ENCODE assay signal across 10 cellular contexts in genomic region chr1:244672961-244673695, GRCh38. TPM values are rescaled to one million over a fixed set of nuclear protein-coding genes. Genes with fewer than 3 reads are reported as not detected.
DNase-seq lines count a peak whose midpoint lies in the region; ATAC-seq, FAIRE-seq and TF ChIP-seq lines count a peak whose summit lies in the region.
"Had no signal": no experiment of that assay in that cellular context is flagged by ENCODE, and none has a peak within 500 bp of the region (broad histone marks: within the 10 kb centered on the region; RNA-seq: fewer than 3 reads in every experiment).

No MANE protein-coding gene starts in this region.

- H3K4ac ChIP-seq in mesendoderm (ENCODE audit: low read depth, low read length) = no peak overlapping the region

- H3K27ac ChIP-seq in mesendoderm (ENCODE audit: low read depth, low read length) (no peak overlapping the region), upper lobe of right lung (peak overlapping the region; percentile 48), small intestine (ENCODE audit: low read depth in 1 of 2, low read length in 1 of 2) (no peak overlapping the region)

- peaks cover 9% of the 10 kb centered on the region for H3K79me2 ChIP-seq in mesendoderm (ENCODE audit: control insufficient read depth, insufficient read depth, low read length)

- H3K27me3 ChIP-seq in mesendoderm (ENCODE audit: insufficient read depth, low read length, poor library complexity) (no peaks in the 10 kb centered on the region), upper lobe of right lung (no peaks in the 10 kb centered on the region), small intestine (ENCODE audit: control insufficient read depth in 2 of 2, insufficient read depth in 2 of 2, low read length in 2 of 2) (no peaks in the 10 kb centered on the region)

- no peak overlapping the region for H3K56ac ChIP-seq in mesendoderm (ENCODE audit: low read length)

- DNase-seq in NCI-H2227 (lab: John Stamatoyannopoulos, UW; ENCODE audit: unreplicated experiment) = peak; percentile 6
- no peak for DNase-seq in NCI-H2227 treated with DMSO at 0.1 percent for 48 hours (lab: John Stamatoyannopoulos, UW)
- no peak for DNase-seq in mesendoderm
- DNase-seq in upper lobe of right lung = no peak
- no peak for DNase-seq in small intestine
- no peak for DNase-seq in RPMI8226
- DNase-seq in NK-92 treated with Interleukin-12 subunit alpha and Interleukin-12 subunit beta, amount 100 ng/mL, for 24 hours (lab: John Stamatoyannopoulos, UW) = no peak
- DNase-seq: 8988T, NCI-H1417 treated with DMSO at 0.1 percent for 48 hours had no signal

- H2BK5ac ChIP-seq in mesendoderm (ENCODE audit: low read length) = no peak overlapping the region

- no peak overlapping the region for H3K23ac ChIP-seq in mesendoderm (ENCODE audit: low read length)

- no peak overlapping the region for H3K4me2 ChIP-seq in mesendoderm (ENCODE audit: low read length)

- H3K36me3 ChIP-seq in mesendoderm (ENCODE audit: control insufficient read depth, insufficient read depth, low read length) (no peaks in the 10 kb centered on the region), upper lobe of right lung (no peaks in the 10 kb centered on the region), small intestine (ENCODE audit: control insufficient read depth in 2 of 2, insufficient read depth in 2 of 2, low read length in 2 of 2) (peaks cover 0 to 3% of the 10 kb centered on the region in 2 donors)

- no peak overlapping the region for H3K18ac ChIP-seq in mesendoderm (ENCODE audit: low read length)

- ATAC-seq in upper lobe of right lung = no peak

- peak overlapping the region; percentile 71 for H4K5ac ChIP-seq in mesendoderm (ENCODE audit: low read length)

- FAIRE-seq in endometrium (lab: Jason Lieb, UNC) (peak; percentile 97), small intestine (lab: Jason Lieb, UNC) (no peak)

- no peaks in the 10 kb centered on the region for H3K4me1 ChIP-seq in mesendoderm (ENCODE audit: control insufficient read depth, low read depth, low read length)
- H3K4me1 ChIP-seq in upper lobe of right lung = peaks cover 6% of the 10 kb centered on the region
- no peaks in the 10 kb centered on the region for H3K4me1 ChIP-seq in small intestine (ENCODE audit: control insufficient read depth in 2 of 2, insufficient read depth in 1 of 2, low read depth in 1 of 2, low read length in 1 of 2)

- H2AK5ac ChIP-seq in mesendoderm (ENCODE audit: low read length) = no peak overlapping the region

- no peak overlapping the region for H2BK15ac ChIP-seq in mesendoderm (replicated peaks; ENCODE audit: low read depth)

- WGBS in mesendoderm (ENCODE audit: extremely low coverage, insufficient coverage, low lambda C conversion rate) = no CpG with 5 or more reads among the region's 4 CpGs
- 43 to 53% (median 52%) methylated on average over 4 of the region's 4 CpGs for WGBS in small intestine, 3 donors

- no peak overlapping the region for H2BK120ac ChIP-seq in mesendoderm (ENCODE audit: low read depth, low read length)

- H3K9me3 ChIP-seq in upper lobe of right lung (no peaks in the 10 kb centered on the region), small intestine (ENCODE audit: control insufficient read depth, low read depth) (no peaks in the 10 kb centered on the region)

- H3K4me3 ChIP-seq in mesendoderm (ENCODE audit: low read length) (no peak overlapping the region), upper lobe of right lung (peak overlapping the region; percentile 0), small intestine (ENCODE audit: low read depth in 1 of 2, low read length in 2 of 2) (no peak overlapping the region)

- peaks cover 7% of the 10 kb centered on the region for H3K79me1 ChIP-seq in mesendoderm (ENCODE audit: low read length)

- intact Hi-C loops in upper lobe of right lung (cut with DNase I) = no loop called here

- no peak overlapping the region for H4K8ac ChIP-seq in mesendoderm (ENCODE audit: low read depth, low read length)

- no peak for TF ChIP-seq CTCF in upper lobe of right lung (IDR thresholded peaks at IDR 0.05)

- no peak overlapping the region for H3K9ac ChIP-seq in mesendoderm (ENCODE audit: low read length)

RNA-seq across cellular contexts. Expression of gene DESI2, which starts 20.2 kb away (rescaled TPM):
- polyA plus RNA-seq in mesendoderm (2013, experiment 1 of 2) = 47.8 TPM
- 49.1 TPM for polyA plus RNA-seq in mesendoderm (2013, experiment 2 of 2)
- total RNA-seq in upper lobe of right lung = 53.1 TPM
- polyA plus RNA-seq in small intestine = 10 to 100 TPM; 14.1 to 17.8 (median 17.7) TPM
